26 cellular contexts compared by ENCODE assay signal in the genomic region with DNA sequence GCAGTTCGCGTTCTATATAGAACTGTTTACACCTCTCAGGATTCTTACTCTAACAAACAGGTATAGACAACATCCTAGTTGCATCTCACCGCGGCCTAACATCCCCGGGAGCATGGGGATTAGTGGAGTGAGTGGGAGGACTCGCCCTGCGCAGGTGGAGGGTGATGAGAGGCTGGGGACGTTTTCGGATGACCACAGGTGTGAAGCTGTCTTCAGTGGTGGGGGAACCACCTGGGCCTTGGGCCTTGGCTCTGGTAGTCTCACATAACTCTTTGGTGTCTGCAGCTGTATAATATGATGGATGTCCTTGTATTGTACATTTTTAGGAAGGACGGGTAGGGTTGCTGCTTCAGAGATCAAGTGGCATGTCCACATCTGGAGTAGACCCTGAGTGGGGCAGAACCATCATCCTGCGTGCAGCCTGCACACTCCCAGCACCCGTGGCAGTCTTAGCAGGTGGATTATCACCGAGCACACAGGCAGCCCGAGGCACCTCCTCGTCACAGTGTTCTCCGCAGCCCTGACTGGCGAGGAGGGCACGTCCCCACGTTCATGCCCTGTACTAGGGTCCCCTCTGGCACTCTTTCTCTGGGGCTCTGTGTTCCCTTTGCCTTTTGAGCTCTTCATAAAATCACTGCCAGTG.
"Had no signal": no experiment of that assay in that cellular context is flagged by ENCODE, and none has a peak within 500 bp of the region (broad histone marks: within the 10 kb centered on the region; RNA-seq: fewer than 3 reads in every experiment).

No MANE protein-coding gene starts in this region.

- H3K4me1 Mint-ChIP-seq: naive thymus-derived CD8-positive, alpha-beta T cell; stimulated activated memory B cell treated with anti-CD40 and anti-IgM and Interleukin-4, amounts not matched to agents 10 μg/mL and 1 μg/mL and 100 μg/mL, for 72 hours had no signal

- H2AFZ ChIP-seq: hepatocyte had no signal

- H3K9me3 ChIP-seq: esophagus muscularis mucosa, gastroesophageal sphincter, heart left ventricle, left ventricle myocardium inferior, lower lobe of right lung, pancreas, right lobe of liver, testis, tibial artery, upper lobe of left lung, uterus had no signal

- H3K27me3 ChIP-seq: esophagus muscularis mucosa, foreskin keratinocyte, gastroesophageal sphincter, heart left ventricle, hepatocyte, pancreas, right lobe of liver, testis, tibial artery, upper lobe of left lung, uterus had no signal

- H3K4me3 Mint-ChIP-seq: naive thymus-derived CD8-positive, alpha-beta T cell; nephron progenitor cell; stimulated activated memory B cell treated with anti-CD40 and anti-IgM and Interleukin-4, amounts not matched to agents 10 μg/mL and 1 μg/mL and 100 μg/mL, for 72 hours had no signal

- H3K27me3 Mint-ChIP-seq: progenitor cell of endocrine pancreas had no signal

- H3K4me2 ChIP-seq: hepatocyte, smooth muscle cell had no signal

- H3K4me1 ChIP-seq: foreskin keratinocyte, uterus had no signal

- DNase-seq: dermis blood vessel endothelial cell; effector memory CD4-positive, alpha-beta T cell; foreskin keratinocyte; heart left ventricle; left ventricle myocardium inferior; lower lobe of right lung; nephron progenitor cell; occipital lobe; stimulated activated CD4-positive, alpha-beta T cell treated with anti-CD3 and anti-CD28 coated beads, Interleukin-4, amount 100 ng/mL, for 4 hours; stimulated activated naive CD8-positive, alpha-beta T cell treated with anti-CD3 and anti-CD28 coated beads, Interleukin-15, Interleukin-2, amounts not matched to agents 100 U/mL and 50 U/mL, for 24 hours; substantia nigra; testis; tibial artery; upper lobe of left lung; uterus had no signal

- H3K27ac Mint-ChIP-seq: naive thymus-derived CD8-positive, alpha-beta T cell; nephron progenitor cell; progenitor cell of endocrine pancreas; stimulated activated memory B cell treated with anti-CD40 and anti-IgM and Interleukin-4, amounts not matched to agents 10 μg/mL and 1 μg/mL and 100 μg/mL, for 72 hours had no signal

- H3K36me3 Mint-ChIP-seq: naive thymus-derived CD8-positive, alpha-beta T cell; stimulated activated memory B cell treated with anti-CD40 and anti-IgM and Interleukin-4, amounts not matched to agents 10 μg/mL and 1 μg/mL and 100 μg/mL, for 72 hours had no signal

- ATAC-seq: foreskin keratinocyte; gastroesophageal sphincter; heart left ventricle; left colon; lower lobe of right lung; naive thymus-derived CD8-positive, alpha-beta T cell; pancreas; right lobe of liver; stimulated activated memory B cell treated with anti-CD40 and anti-IgM and Interleukin-4, amounts not matched to agents 10 μg/mL and 1 μg/mL and 100 μg/mL, for 72 hours; stimulated activated naive CD8-positive, alpha-beta T cell treated with anti-CD3 and anti-CD28 coated beads, Interleukin-15, Interleukin-2, amounts not matched to agents 100 U/mL and 50 U/mL, for 24 hours had no signal

- H3K4me3 ChIP-seq: coronary artery, esophagus muscularis mucosa, gastroesophageal sphincter, heart left ventricle, hepatocyte, left ventricle myocardium inferior, lower lobe of right lung, pancreas, right lobe of liver, smooth muscle cell, testis, tibial artery, upper lobe of left lung, uterus had no signal

- H3K36me3 ChIP-seq: esophagus muscularis mucosa, gastroesophageal sphincter, heart left ventricle, left ventricle myocardium inferior, lower lobe of right lung, pancreas, right lobe of liver, tibial artery, upper lobe of left lung, uterus had no signal

- H3K27ac ChIP-seq: coronary artery, esophagus muscularis mucosa, foreskin keratinocyte, gastroesophageal sphincter, heart left ventricle, hepatocyte, left ventricle myocardium inferior, lower lobe of right lung, pancreas, right lobe of liver, testis, tibial artery, upper lobe of left lung, uterus had no signal

- H3K9me3 Mint-ChIP-seq: naive thymus-derived CD8-positive, alpha-beta T cell; nephron progenitor cell; stimulated activated memory B cell treated with anti-CD40 and anti-IgM and Interleukin-4, amounts not matched to agents 10 μg/mL and 1 μg/mL and 100 μg/mL, for 72 hours had no signal
